Comparison of ENCODE assay signal across 21 cellular contexts in the genomic region with DNA sequence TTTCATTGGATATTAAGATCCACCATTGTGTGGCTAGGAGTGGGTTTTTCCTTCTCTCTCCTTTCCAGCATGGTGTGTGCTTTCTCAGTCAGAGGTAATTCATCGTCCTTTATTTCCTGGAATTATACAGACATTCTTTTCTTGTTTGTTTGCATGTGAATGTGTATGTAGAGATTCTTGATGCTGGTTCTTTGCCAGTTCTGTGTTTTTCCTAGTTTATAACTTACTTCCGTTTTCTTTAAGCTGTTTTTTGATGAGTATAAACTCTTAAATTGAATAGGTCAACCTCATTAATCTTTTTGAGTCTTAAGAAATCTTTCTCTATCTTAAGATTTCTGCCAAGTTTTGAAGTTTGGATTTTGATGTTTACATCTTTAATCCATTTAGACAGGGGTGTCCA.
"Had no signal": no experiment of that assay in that cellular context is flagged by ENCODE, and none has a peak within 500 bp of the region (broad histone marks: within the 10 kb centered on the region; RNA-seq: fewer than 3 reads in every experiment).

No MANE protein-coding gene starts in this region.

- H3K36me3 ChIP-seq: thoracic aorta had no signal

- H3K9me3 Mint-ChIP-seq: activated T-helper 1 cell treated with anti-CD3 and anti-CD28 coated beads, Interleukin-12 subunit alpha, Interleukin-12 subunit beta, Interleukin-2, Interleukin-4 antibody, amounts not matched to agents 30 ng/mL and 10 ng/mL and 1 ng/mL, durations not matched to agents 14 hours and 24 hours and 36 hours; neural crest cell; stimulated activated memory B cell treated with anti-CD40 and anti-IgM and Interleukin-4, amounts not matched to agents 10 μg/mL and 1 μg/mL and 100 μg/mL, for 72 hours had no signal

- H3K27me3 Mint-ChIP-seq: activated CD4-positive, alpha-beta T cell treated with anti-CD3 and anti-CD28 coated beads for 36 hours; activated naive CD8-positive, alpha-beta T cell; stimulated activated memory B cell treated with anti-CD40 and anti-IgM and Interleukin-4, amounts not matched to agents 10 μg/mL and 1 μg/mL and 100 μg/mL, for 72 hours had no signal

- H3K27ac Mint-ChIP-seq: activated naive CD8-positive, alpha-beta T cell; stimulated activated memory B cell treated with anti-CD40 and anti-IgM and Interleukin-4, amounts not matched to agents 10 μg/mL and 1 μg/mL and 100 μg/mL, for 72 hours had no signal

- DNase-seq: activated CD4-positive, alpha-beta T cell treated with anti-CD3 and anti-CD28 coated beads for 36 hours; activated CD4-positive, alpha-beta T cell treated with anti-CD3 and anti-CD28 coated beads, Interleukin-2, amount 50 U/mL, for 48 hours; activated gamma-delta T cell treated with Interleukin-2 at 50 U/mL for 16 hours; activated T-cell treated with anti-CD3 and anti-CD28 coated beads for 4 hours; body of pancreas; dorsolateral prefrontal cortex; left cardiac atrium; midbrain; right lobe of liver; stimulated activated CD4-positive, alpha-beta T cell treated with anti-CD3 and anti-CD28 coated beads, Interleukin-4, amount 100 ng/mL, for 24 hours; SW 1271; T-helper 2 cell; upper lobe of left lung had no signal

- H3K9me3 ChIP-seq: body of pancreas, right lobe of liver, thoracic aorta, upper lobe of left lung had no signal

- ATAC-seq: activated CD4-positive, alpha-beta T cell treated with anti-CD3 and anti-CD28 coated beads for 36 hours; left cardiac atrium; stimulated activated memory B cell treated with anti-CD40 and anti-IgM and Interleukin-4, amounts not matched to agents 10 μg/mL and 1 μg/mL and 100 μg/mL, for 72 hours had no signal

- H3K4me3 ChIP-seq: body of pancreas, dorsolateral prefrontal cortex, lung, right lobe of liver, thoracic aorta, upper lobe of left lung had no signal

- H3K27ac ChIP-seq: body of pancreas, dorsolateral prefrontal cortex, right lobe of liver, thoracic aorta had no signal

- H3K4me3 Mint-ChIP-seq: activated CD4-positive, alpha-beta T cell treated with anti-CD3 and anti-CD28 coated beads for 36 hours; activated T-helper 1 cell treated with anti-CD3 and anti-CD28 coated beads, Interleukin-12 subunit alpha, Interleukin-12 subunit beta, Interleukin-2, Interleukin-4 antibody, amounts not matched to agents 30 ng/mL and 10 ng/mL and 1 ng/mL, durations not matched to agents 14 hours and 24 hours and 36 hours; neural crest cell; stimulated activated memory B cell treated with anti-CD40 and anti-IgM and Interleukin-4, amounts not matched to agents 10 μg/mL and 1 μg/mL and 100 μg/mL, for 72 hours had no signal

- H3K27me3 ChIP-seq: body of pancreas, dorsolateral prefrontal cortex, right lobe of liver, upper lobe of left lung had no signal

- FAIRE-seq: colon, islet of Langerhans had no signal
